In the genomic region with DNA sequence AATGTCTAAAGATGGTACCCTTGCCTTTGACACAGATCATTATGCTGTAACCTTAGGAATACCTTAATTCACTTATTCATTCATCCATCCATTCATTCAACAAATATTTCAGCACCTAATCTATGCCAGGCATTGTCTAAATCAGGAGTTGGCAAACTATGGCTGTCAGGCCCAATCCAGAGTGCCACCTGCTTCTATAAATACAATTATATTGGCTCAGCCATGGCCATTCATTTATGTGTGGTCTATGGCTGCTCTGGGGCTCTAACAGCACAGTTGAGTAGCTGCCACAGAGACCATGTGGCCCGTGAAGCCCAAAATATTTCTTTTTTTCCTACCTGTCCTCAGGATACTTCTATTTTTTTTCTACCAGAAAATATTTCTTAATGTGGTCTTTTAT, we compare ENCODE assay signal across 20 cellular contexts. TPM values are rescaled to one million over a fixed set of nuclear protein-coding genes. Genes with fewer than 3 reads are reported as not detected.
A peak's percentile ranks its signal among the peaks of the same experiment; 100 is the strongest.
DNase-seq lines count a peak whose midpoint lies in the region; ATAC-seq and TF ChIP-seq lines count a peak whose summit lies in the region.
"Had no signal": no experiment of that assay in that cellular context is flagged by ENCODE, and none has a peak within 500 bp of the region (broad histone marks: within the 10 kb centered on the region; RNA-seq: fewer than 3 reads in every experiment).

No MANE protein-coding gene starts in this region.

- 58 to 69% methylated on average over 1 of the region's 1 CpG for WGBS in heart right ventricle, 2 donors
- 83% methylated on average over 1 of the region's 1 CpG for WGBS in esophagus muscularis mucosa

- H3K36me3 ChIP-seq in right atrium auricular region: no peaks in the 10 kb centered on the region
- no peaks in the 10 kb centered on the region for H3K36me3 ChIP-seq in heart right ventricle
- H3K36me3 ChIP-seq in esophagus muscularis mucosa: no peaks in the 10 kb centered on the region
- H3K36me3 ChIP-seq: BE2C, BLaER1 had no signal

- peak; percentile 77 for ATAC-seq in Right ventricle myocardium superior (ENCODE audit: poor library complexity)
- ATAC-seq in heart right ventricle: peak in 5 of 8 donors; percentile 33 to 59 (median 45)
- ATAC-seq in left ventricle myocardium superior: peak; percentile 75
- ATAC-seq: CD8-positive, alpha-beta T cell had no signal

- H3K9me3 ChIP-seq in right atrium auricular region (no peaks in the 10 kb centered on the region), heart right ventricle (no peaks in the 10 kb centered on the region), esophagus muscularis mucosa (no peaks in the 10 kb centered on the region)
- H3K9me3 ChIP-seq: BE2C, BLaER1, Caco-2 had no signal

- H3K27ac ChIP-seq in right atrium auricular region (peak overlapping the region in 1 of 2 donors; percentile 79), heart right ventricle (peak overlapping the region in 8 of 10 donors; percentile 34 to 99 (median 58)), esophagus muscularis mucosa (replicated peaks in 1 of 4) (no peak overlapping the region)
- H3K27ac ChIP-seq: BLaER1 had no signal

- H3K4me3 ChIP-seq in right atrium auricular region: no peak overlapping the region
- H3K4me3 ChIP-seq in heart right ventricle: no peak overlapping the region
- no peak overlapping the region for H3K4me3 ChIP-seq in esophagus muscularis mucosa
- H3K4me3 ChIP-seq: BLaER1 had no signal

- no peak for TF ChIP-seq EP300 in esophagus muscularis mucosa (IDR thresholded peaks at IDR 0.05)

- intact Hi-C loops in Right ventricle myocardium superior (cut with DNase I) (no loop called here), heart right ventricle (cut with DNase I) (loop anchor here in 3 of 10 donors (5.0 to 10.0 kb wide), 2 partner anchors 37 to 459 kb away; no protein-coding TSS in a partner anchor), cardiac septum (cut with DNase I) (loop anchor here (10.0 kb wide), 2 partner anchors 299 to 449 kb away; no protein-coding TSS in a partner anchor), esophagus muscularis mucosa (cut with DNase I) (no loop called here), left ventricle myocardium superior (cut with micrococcal nuclease) (loop anchor here (5.0 kb wide), 1 partner anchor 37 kb away; no protein-coding TSS in a partner anchor)

- DNase-seq in Right ventricle myocardium superior: no peak
- DNase-seq in right atrium auricular region (ENCODE audit: low spot score): no peak
- DNase-seq in heart right ventricle: no peak
- DNase-seq in cardiac septum (ENCODE audit: low spot score): no peak
- peak; percentile 47 for DNase-seq in esophagus muscularis mucosa (ENCODE audit: extremely low spot score)
- no peak for DNase-seq in left ventricle myocardium superior
- DNase-seq in stimulated activated CD4-positive, alpha-beta T cell treated with anti-CD3 and anti-CD28 coated beads, Interleukin-4, amount 100 ng/mL, for 1 hour: no peak
- no peak for DNase-seq in T-helper 9 cell
- DNase-seq: 8988T; ACHN; BE2C; C1 segment of cervical spinal cord; Caco-2; Calu3; CD4-positive, CD25-positive, alpha-beta regulatory T cell; CD8-positive, alpha-beta T cell; DMS79 treated with DMSO at 0.1 percent for 48 hours; GF-D8 had no signal

- H3K27me3 ChIP-seq in right atrium auricular region (no peaks in the 10 kb centered on the region), heart right ventricle (no peaks in the 10 kb centered on the region), esophagus muscularis mucosa (no peaks in the 10 kb centered on the region)

- H3K4me1 ChIP-seq in right atrium auricular region (peaks cover 0 to 34% of the 10 kb centered on the region in 2 donors), heart right ventricle (peaks cover 0 to 58% (median 37%) of the 10 kb centered on the region in 9 donors), esophagus muscularis mucosa (peaks cover 18 to 30% (median 26%) of the 10 kb centered on the region in 4 donors)
- H3K4me1 ChIP-seq: BE2C had no signal

- no peak for TF ChIP-seq CTCF in right atrium auricular region (IDR thresholded peaks at IDR 0.05)
- no peak for TF ChIP-seq CTCF in heart right ventricle (IDR thresholded peaks at IDR 0.05)
- no peak for TF ChIP-seq CTCF in esophagus muscularis mucosa (IDR thresholded peaks at IDR 0.05)

- TF ChIP-seq POLR2A in esophagus muscularis mucosa (IDR thresholded peaks at IDR 0.05; ENCODE audit: low read depth): no peak

RNA-seq across cellular contexts. Expression of gene ITPRIP, which starts 6.0 kb away (rescaled TPM):
- total RNA-seq in Right ventricle myocardium superior (29.1 TPM), right atrium auricular region (10 to 100 TPM; 56.2 to 62.5 TPM), heart right ventricle (10 to 100 TPM; 18.6 to 87.2 (median 35.9) TPM), cardiac septum (25.4 TPM), esophagus muscularis mucosa (10 to 100 TPM; 18.7 to 56.0 (median 39.9) TPM), left ventricle myocardium superior (27.6 TPM)
- polyA plus RNA-seq in heart right ventricle: 10 to 100 TPM; 17.5 to 41.6 TPM

RNA-seq across cellular contexts. Expression of gene CFAP58, which starts 9.4 kb away (rescaled TPM):
- total RNA-seq in Right ventricle myocardium superior: 2.2 TPM
- total RNA-seq in right atrium auricular region: 1 to 10 TPM; 3.5 to 4.8 TPM
- total RNA-seq in heart right ventricle: 1 to 10 TPM; 1.3 to 5.8 (median 3.0) TPM
- polyA plus RNA-seq in heart right ventricle: 1 to 10 TPM in 1 of 2 donors, under 1 TPM in 1; 0.58 to 3.6 TPM
- total RNA-seq in cardiac septum: 2.7 TPM
- 1 to 10 TPM in 2 of 4 donors, under 1 TPM in 2; 0.71 to 1.6 (median 1.0) TPM for total RNA-seq in esophagus muscularis mucosa
- 1.2 TPM for total RNA-seq in left ventricle myocardium superior
- total RNA-seq: Caco-2; Calu3; CD4-positive, CD25-positive, alpha-beta regulatory T cell; CD8-positive, alpha-beta T cell had no signal
- polyA plus RNA-seq: CD14-positive monocyte had no signal

Comparison
In these comparisons a context has a peak if more than half of its experiments do, and no peak if none do; other contexts are left out.
1. intact Hi-C loops: an anchor here in cardiac septum (10.0 kb wide) and left ventricle myocardium superior (5.0 kb wide); none called in Right ventricle myocardium superior and esophagus muscularis mucosa.
2. H3K27ac ChIP-seq: peak in heart right ventricle (8 of 10); none in esophagus muscularis mucosa (0 of 4).
3. Peak in every context shown above with its lines, with median percentiles within 50 percentile points of each other: ATAC-seq.